In the genomic region with DNA sequence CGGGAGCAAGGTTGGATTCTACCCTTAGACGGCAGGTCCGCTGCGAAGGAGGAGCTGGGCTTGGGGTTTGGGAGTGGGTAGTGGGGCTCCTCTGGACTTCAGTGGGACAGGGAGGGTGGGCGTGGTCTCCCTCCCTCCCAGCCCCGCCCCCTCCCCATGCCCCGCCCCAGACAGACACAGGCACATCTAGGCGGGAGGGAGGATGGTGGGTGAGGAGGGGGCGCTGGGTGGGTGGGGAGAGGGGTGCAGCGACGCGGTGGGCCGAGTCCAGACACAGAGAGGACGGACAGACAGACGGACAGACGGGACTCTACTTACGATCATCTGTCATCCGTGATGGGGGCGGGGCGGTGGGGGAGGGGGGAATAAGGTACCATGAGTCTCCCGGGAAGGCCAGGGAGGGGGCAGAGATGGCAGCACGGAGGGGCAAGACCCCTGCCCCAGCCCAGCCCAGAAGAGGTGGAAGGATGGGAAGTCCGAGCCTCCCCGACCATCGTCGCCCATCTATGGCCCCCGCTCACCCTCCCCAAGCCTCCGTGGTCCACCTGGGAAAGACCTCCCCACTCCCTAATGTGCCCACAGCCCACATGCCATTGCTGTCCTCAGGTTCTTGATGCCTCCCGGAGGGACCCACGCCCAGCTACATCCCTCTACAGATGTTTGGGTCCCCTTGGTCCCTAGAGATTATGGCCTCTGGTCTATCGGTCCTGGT, we compare ENCODE assay signal across 1 cellular context.
TF ChIP-seq lines count a peak whose summit lies in the region.

No MANE protein-coding gene starts in this region.

TF ChIP-seq in GM23338, 12 proteins besides CTCF, POLR2A, EP300 and RAD21:
- TF ChIP-seq, protein P1, sequence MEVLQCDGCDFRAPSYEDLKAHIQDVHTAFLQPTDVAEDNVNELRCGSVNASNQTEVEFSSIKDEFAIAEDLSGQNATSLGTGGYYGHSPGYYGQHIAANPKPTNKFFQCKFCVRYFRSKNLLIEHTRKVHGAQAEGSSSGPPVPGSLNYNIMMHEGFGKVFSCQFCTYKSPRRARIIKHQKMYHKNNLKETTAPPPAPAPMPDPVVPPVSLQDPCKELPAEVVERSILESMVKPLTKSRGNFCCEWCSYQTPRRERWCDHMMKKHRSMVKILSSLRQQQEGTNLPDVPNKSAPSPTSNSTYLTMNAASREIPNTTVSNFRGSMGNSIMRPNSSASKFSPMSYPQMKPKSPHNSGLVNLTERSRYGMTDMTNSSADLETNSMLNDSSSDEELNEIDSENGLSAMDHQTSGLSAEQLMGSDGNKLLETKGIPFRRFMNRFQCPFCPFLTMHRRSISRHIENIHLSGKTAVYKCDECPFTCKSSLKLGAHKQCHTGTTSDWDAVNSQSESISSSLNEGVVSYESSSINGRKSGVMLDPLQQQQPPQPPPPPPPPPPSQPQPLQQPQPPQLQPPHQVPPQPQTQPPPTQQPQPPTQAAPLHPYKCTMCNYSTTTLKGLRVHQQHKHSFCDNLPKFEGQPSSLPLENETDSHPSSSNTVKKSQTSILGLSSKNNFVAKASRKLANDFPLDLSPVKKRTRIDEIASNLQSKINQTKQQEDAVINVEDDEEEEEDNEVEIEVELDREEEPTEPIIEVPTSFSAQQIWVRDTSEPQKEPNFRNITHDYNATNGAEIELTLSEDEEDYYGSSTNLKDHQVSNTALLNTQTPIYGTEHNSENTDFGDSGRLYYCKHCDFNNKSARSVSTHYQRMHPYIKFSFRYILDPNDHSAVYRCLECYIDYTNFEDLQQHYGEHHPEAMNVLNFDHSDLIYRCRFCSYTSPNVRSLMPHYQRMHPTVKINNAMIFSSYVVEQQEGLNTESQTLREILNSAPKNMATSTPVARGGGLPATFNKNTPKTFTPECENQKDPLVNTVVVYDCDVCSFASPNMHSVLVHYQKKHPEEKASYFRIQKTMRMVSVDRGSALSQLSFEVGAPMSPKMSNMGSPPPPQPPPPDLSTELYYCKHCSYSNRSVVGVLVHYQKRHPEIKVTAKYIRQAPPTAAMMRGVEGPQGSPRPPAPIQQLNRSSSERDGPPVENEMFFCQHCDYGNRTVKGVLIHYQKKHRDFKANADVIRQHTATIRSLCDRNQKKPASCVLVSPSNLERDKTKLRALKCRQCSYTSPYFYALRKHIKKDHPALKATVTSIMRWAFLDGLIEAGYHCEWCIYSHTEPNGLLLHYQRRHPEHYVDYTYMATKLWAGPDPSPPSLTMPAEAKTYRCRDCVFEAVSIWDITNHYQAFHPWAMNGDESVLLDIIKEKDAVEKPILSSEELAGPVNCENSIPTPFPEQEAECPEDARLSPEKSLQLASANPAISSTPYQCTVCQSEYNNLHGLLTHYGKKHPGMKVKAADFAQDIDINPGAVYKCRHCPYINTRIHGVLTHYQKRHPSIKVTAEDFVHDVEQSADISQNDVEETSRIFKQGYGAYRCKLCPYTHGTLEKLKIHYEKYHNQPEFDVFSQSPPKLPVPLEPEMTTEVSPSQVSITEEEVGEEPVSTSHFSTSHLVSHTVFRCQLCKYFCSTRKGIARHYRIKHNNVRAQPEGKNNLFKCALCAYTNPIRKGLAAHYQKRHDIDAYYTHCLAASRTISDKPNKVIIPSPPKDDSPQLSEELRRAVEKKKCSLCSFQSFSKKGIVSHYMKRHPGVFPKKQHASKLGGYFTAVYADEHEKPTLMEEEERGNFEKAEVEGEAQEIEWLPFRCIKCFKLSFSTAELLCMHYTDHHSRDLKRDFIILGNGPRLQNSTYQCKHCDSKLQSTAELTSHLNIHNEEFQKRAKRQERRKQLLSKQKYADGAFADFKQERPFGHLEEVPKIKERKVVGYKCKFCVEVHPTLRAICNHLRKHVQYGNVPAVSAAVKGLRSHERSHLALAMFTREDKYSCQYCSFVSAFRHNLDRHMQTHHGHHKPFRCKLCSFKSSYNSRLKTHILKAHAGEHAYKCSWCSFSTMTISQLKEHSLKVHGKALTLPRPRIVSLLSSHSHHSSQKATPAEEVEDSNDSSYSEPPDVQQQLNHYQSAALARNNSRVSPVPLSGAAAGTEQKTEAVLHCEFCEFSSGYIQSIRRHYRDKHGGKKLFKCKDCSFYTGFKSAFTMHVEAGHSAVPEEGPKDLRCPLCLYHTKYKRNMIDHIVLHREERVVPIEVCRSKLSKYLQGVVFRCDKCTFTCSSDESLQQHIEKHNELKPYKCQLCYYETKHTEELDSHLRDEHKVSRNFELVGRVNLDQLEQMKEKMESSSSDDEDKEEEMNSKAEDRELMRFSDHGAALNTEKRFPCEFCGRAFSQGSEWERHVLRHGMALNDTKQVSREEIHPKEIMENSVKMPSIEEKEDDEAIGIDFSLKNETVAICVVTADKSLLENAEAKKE (CRISPR knock-in tag; IDR thresholded peaks at IDR 0.05), result no peak
- TF ChIP-seq ZNF114 (CRISPR knock-in tag; IDR thresholded peaks at IDR 0.05) (no peak), ZNF331 (CRISPR knock-in tag; IDR thresholded peaks at IDR 0.05; ENCODE audit: low read depth) (no peak)
